Comparison of ENCODE assay signal across 26 cellular contexts in genomic region chr2:111095426-111095825, GRCh38.
"Had no signal": no experiment of that assay in that cellular context is flagged by ENCODE, and none has a peak within 500 bp of the region (broad histone marks: within the 10 kb centered on the region; RNA-seq: fewer than 3 reads in every experiment).

No MANE protein-coding gene starts in this region.

- H3K4me3 ChIP-seq: ascending aorta, cardiac muscle cell had no signal

- DNase-seq: activated B cell treated with CpG ODN at 0.5 μM for 24 hours; activated CD4-positive, alpha-beta memory T cell treated with anti-CD3 and anti-CD28 coated beads, Interleukin-2, amount 10 ng/mL, durations not matched to agents 7 days and 5 days; activated CD4-positive, alpha-beta T cell treated with anti-CD3 and anti-CD28 coated beads for 4 hours; activated CD4-positive, alpha-beta T cell treated with anti-CD3 and anti-CD28 coated beads, Interleukin-2, amount 10 ng/mL, durations not matched to agents 7 days and 5 days; activated CD4-positive, alpha-beta T cell treated with anti-CD3 and anti-CD28 coated beads, Interleukin-2, amount 50 U/mL, for 48 hours; activated CD4-positive, CD25-positive, alpha-beta regulatory T cell treated with anti-CD3 and anti-CD28 coated beads, Interleukin-2, amount 50 U/mL, for 72 hours; activated CD8-positive, alpha-beta memory T cell treated with anti-CD3 and anti-CD28 coated beads for 24 hours; activated CD8-positive, alpha-beta memory T cell treated with anti-CD3 and anti-CD28 coated beads, Interleukin-2, amount 10 ng/mL, durations not matched to agents 7 days and 5 days; activated CD8-positive, alpha-beta memory T cell treated with anti-CD3 and anti-CD28 coated beads, Interleukin-2, amount 50 U/mL, for 48 hours; activated CD8-positive, alpha-beta T cell treated with anti-CD3 and anti-CD28 coated beads, Interleukin-2, amount 10 ng/mL, durations not matched to agents 7 days and 5 days; activated effector memory CD4-positive, alpha-beta T cell treated with Interleukin-2 at 50 U/mL for 16 hours; activated gamma-delta T cell; activated naive CD4-positive, alpha-beta T cell treated with anti-CD3 and anti-CD28 coated beads, Interleukin-2, amount 10 ng/mL, durations not matched to agents 7 days and 5 days; activated naive CD4-positive, alpha-beta T cell treated with Interleukin-2 at 50 U/mL for 16 hours; activated naive CD8-positive, alpha-beta T cell treated with anti-CD3 and anti-CD28 coated beads, Interleukin-2, amount 10 ng/mL, durations not matched to agents 7 days and 5 days; activated naive CD8-positive, alpha-beta T cell treated with anti-CD3 and anti-CD28 coated beads, Interleukin-2, amount 50 U/mL, for 24 hours; activated T-cell treated with anti-CD3 and anti-CD28 coated beads, Interleukin-2, amount 50 U/mL, for 24 hours; activated T-cell treated with anti-CD3 and anti-CD28 coated beads, Interleukin-2, amount 50 U/mL, for 48 hours; T-helper 1 cell; T-helper 2 cell; T-helper 9 cell had no signal

- H3K36me3 ChIP-seq: ascending aorta, cardiac muscle cell had no signal

- ATAC-seq: activated CD8-positive, alpha-beta memory T cell treated with anti-CD3 and anti-CD28 coated beads, Interleukin-2, amount 10 ng/mL, durations not matched to agents 7 days and 5 days; activated CD8-positive, alpha-beta T cell treated with anti-CD3 and anti-CD28 coated beads, Interleukin-2, amount 10 ng/mL, durations not matched to agents 7 days and 5 days; activated naive CD8-positive, alpha-beta T cell treated with anti-CD3 and anti-CD28 coated beads, Interleukin-2, amount 50 U/mL, for 24 hours had no signal

- H3K9me3 ChIP-seq: ascending aorta had no signal

- H3K27ac ChIP-seq: ascending aorta, cardiac muscle cell, VCaP had no signal

- H3K4me1 ChIP-seq: ascending aorta had no signal

- FAIRE-seq: bronchial epithelial cell, TTC549 had no signal

- H3K27me3 ChIP-seq: ascending aorta, cardiac muscle cell had no signal
